ENCODE assay signal across 20 cellular contexts in genomic region chr1:236149696-236150228, GRCh38. TPM values are rescaled to one million over a fixed set of nuclear protein-coding genes. Genes with fewer than 3 reads are reported as not detected.
DNase-seq lines count a peak whose midpoint lies in the region; ATAC-seq, FAIRE-seq and TF ChIP-seq lines count a peak whose summit lies in the region.
"Had no signal": no experiment of that assay in that cellular context is flagged by ENCODE, and none has a peak within 500 bp of the region (broad histone marks: within the 10 kb centered on the region; RNA-seq: fewer than 3 reads in every experiment).

No MANE protein-coding gene starts in this region.

- H3K18ac ChIP-seq in trophoblast cell (ENCODE audit: low read length), result no peak overlapping the region

- no peaks in the 10 kb centered on the region for H3K79me1 ChIP-seq in trophoblast cell (ENCODE audit: low read length)

- H3K27ac ChIP-seq in VCaP (peak overlapping the region; percentile 94), trophoblast cell (ENCODE audit: low read depth, low read length) (no peak overlapping the region), endodermal cell (ENCODE audit: low read depth, low read length) (no peak overlapping the region)

- H2AFZ ChIP-seq in trophoblast cell (ENCODE audit: insufficient read depth, low read length, poor library complexity), result no peak overlapping the region

- WGBS in trophoblast cell (ENCODE audit: extremely low coverage, insufficient coverage, insufficient read length), result no CpG with 5 or more reads among the region's 10 CpGs
- 93% methylated on average over 10 of the region's 10 CpGs; no CpG with 5 or more reads in 1 of the 2 experiments for WGBS in endodermal cell (ENCODE audit: insufficient coverage in 1 of 2, insufficient read length in 1 of 2), 2 experiments

- H4K12ac ChIP-seq in trophoblast cell (ENCODE audit: low read depth, low read length), result no peak overlapping the region

- DNase-seq in GM12864 (ENCODE audit: low read depth) (no peak), left ventricle myocardium superior (peak; percentile 85), trophoblast cell (no peak), endodermal cell (no peak), frontal cortex (ENCODE audit: low spot score in 2 of 2) (no peak), NCI-H1092 (lab: John Stamatoyannopoulos, UW) (no peak), GM19238 (ENCODE audit: insufficient read length, low spot score) (no peak)
- DNase-seq: activated CD4-positive, alpha-beta T cell treated with anti-CD3 and anti-CD28 coated beads for 1 hour; activated naive CD8-positive, alpha-beta T cell treated with anti-CD3 and anti-CD28 coated beads for 36 hours; effector memory CD8-positive, alpha-beta T cell; GF-D8; NCI-H1436; NCI-H510A treated with DMSO at 0.1 percent for 48 hours; stimulated activated CD8-positive, alpha-beta memory T cell treated with anti-CD3 and anti-CD28 coated beads, Interleukin-4, amount 100 ng/mL, for 48 hours; SW 1271 had no signal

- intact Hi-C loops in left ventricle myocardium superior (cut with micrococcal nuclease), result no loop called here

- H3K4me2 ChIP-seq in trophoblast cell (ENCODE audit: low read length), result no peak overlapping the region

- no peak overlapping the region for H2BK5ac ChIP-seq in trophoblast cell (ENCODE audit: low read depth, low read length, poor library complexity)

- H4K91ac ChIP-seq in trophoblast cell (ENCODE audit: low read depth, low read length), result no peak overlapping the region

- no peaks in the 10 kb centered on the region for H3K9me3 Mint-ChIP-seq in endodermal cell
- H3K9me3 Mint-ChIP-seq: activated naive CD8-positive, alpha-beta T cell treated with anti-CD3 and anti-CD28 coated beads for 36 hours; activated T-helper 1 cell treated with anti-CD3 and anti-CD28 coated beads, Interleukin-12 subunit alpha, Interleukin-12 subunit beta, Interleukin-2, Interleukin-4 antibody, amounts not matched to agents 30 ng/mL and 10 ng/mL and 1 ng/mL, durations not matched to agents 14 hours and 24 hours and 36 hours; CD14-positive monocyte; effector memory CD8-positive, alpha-beta T cell had no signal

- H3K4me3 ChIP-seq in GM12864 (ENCODE audit: low read depth, low read length) (peak overlapping the region; percentile 31), trophoblast cell (ENCODE audit: low read depth, low read length) (peak overlapping the region; percentile 46), endodermal cell (ENCODE audit: low read length) (no peak overlapping the region)

- H3K4me1 ChIP-seq in trophoblast cell (ENCODE audit: control insufficient read depth in 1 of 2, insufficient read depth in 2 of 2, low read length in 2 of 2), result peaks cover 9 to 12% of the 10 kb centered on the region in 2 experiments
- H3K4me1 ChIP-seq in endodermal cell (ENCODE audit: control insufficient read depth, insufficient read depth, low read length), result peaks cover 2% of the 10 kb centered on the region

- FAIRE-seq in frontal cortex (lab: Jason Lieb, UNC), result no peak
- FAIRE-seq: GM19239, H54 had no signal

- no peaks in the 10 kb centered on the region for H3K4me1 Mint-ChIP-seq in endodermal cell

- peak overlapping the region; percentile 23 for H3K23ac ChIP-seq in trophoblast cell (ENCODE audit: low read length)

- H3K9me3 ChIP-seq in trophoblast cell (ENCODE audit: insufficient read depth, low read depth, low read length) (peaks cover 8% of the 10 kb centered on the region), endodermal cell (ENCODE audit: control insufficient read depth, low read length) (no peaks in the 10 kb centered on the region)

- no peak overlapping the region for H4K8ac ChIP-seq in trophoblast cell (ENCODE audit: low read depth, low read length)

- no peak overlapping the region for H2BK12ac ChIP-seq in trophoblast cell (ENCODE audit: low read length)

- H3K27ac Mint-ChIP-seq in endodermal cell, result no peak overlapping the region
- H3K27ac Mint-ChIP-seq: activated naive CD8-positive, alpha-beta T cell treated with anti-CD3 and anti-CD28 coated beads for 36 hours; activated T-helper 1 cell treated with anti-CD3 and anti-CD28 coated beads, Interleukin-12 subunit alpha, Interleukin-12 subunit beta, Interleukin-2, Interleukin-4 antibody, amounts not matched to agents 30 ng/mL and 10 ng/mL and 1 ng/mL, durations not matched to agents 14 hours and 24 hours and 36 hours; CD14-positive monocyte; effector memory CD8-positive, alpha-beta T cell had no signal

- H3K36me3 ChIP-seq in trophoblast cell (ENCODE audit: control insufficient read depth in 1 of 2, insufficient read depth in 2 of 2, low read length in 2 of 2), result no peaks in the 10 kb centered on the region
- H3K36me3 ChIP-seq in endodermal cell (ENCODE audit: control insufficient read depth, insufficient read depth, low read length), result no peaks in the 10 kb centered on the region

- TF ChIP-seq CTCF in GM12864 (IDR thresholded peaks at IDR 0.05; ENCODE audit: low read depth, low read length, missing control alignments) (no peak), VCaP (conservative IDR thresholded peaks at IDR 0.05) (no peak), endodermal cell (conservative IDR thresholded peaks at IDR 0.05) (no peak)

- no peaks in the 10 kb centered on the region for H3K79me2 ChIP-seq in trophoblast cell (ENCODE audit: control insufficient read depth, insufficient read depth, low read length, poor library complexity)

- H3K27me3 ChIP-seq in trophoblast cell (ENCODE audit: insufficient read depth, low read length) (no peaks in the 10 kb centered on the region), endodermal cell (ENCODE audit: control insufficient read depth, insufficient read depth, low read length, poor library complexity, severe bottlenecking) (peaks cover 10% of the 10 kb centered on the region)

- no peak overlapping the region for H2BK120ac ChIP-seq in trophoblast cell (ENCODE audit: insufficient read depth, low read length, poor library complexity)

- H3K14ac ChIP-seq in trophoblast cell (ENCODE audit: low read length), result no peak overlapping the region

- no peak overlapping the region for H3K4me3 Mint-ChIP-seq in endodermal cell
- H3K4me3 Mint-ChIP-seq: activated naive CD8-positive, alpha-beta T cell treated with anti-CD3 and anti-CD28 coated beads for 36 hours; activated T-helper 1 cell treated with anti-CD3 and anti-CD28 coated beads, Interleukin-12 subunit alpha, Interleukin-12 subunit beta, Interleukin-2, Interleukin-4 antibody, amounts not matched to agents 30 ng/mL and 10 ng/mL and 1 ng/mL, durations not matched to agents 14 hours and 24 hours and 36 hours; CD14-positive monocyte; effector memory CD8-positive, alpha-beta T cell had no signal

- no peak overlapping the region for H2AK5ac ChIP-seq in trophoblast cell (ENCODE audit: low read length)

- H3K9ac ChIP-seq in trophoblast cell (ENCODE audit: low read length) (no peak overlapping the region), endodermal cell (ENCODE audit: extremely low read depth, low read length, poor library complexity, severe bottlenecking) (no peak overlapping the region)

- no peak overlapping the region for H3K4ac ChIP-seq in trophoblast cell (ENCODE audit: low read depth, low read length)

- peak; percentile 71 for ATAC-seq in left ventricle myocardium superior
- ATAC-seq: effector memory CD8-positive, alpha-beta T cell had no signal

- H3K36me3 Mint-ChIP-seq in endodermal cell (ENCODE audit: low read depth), result no peaks in the 10 kb centered on the region
- H3K36me3 Mint-ChIP-seq: activated naive CD8-positive, alpha-beta T cell treated with anti-CD3 and anti-CD28 coated beads for 36 hours had no signal

- H3K27me3 Mint-ChIP-seq in endodermal cell (ENCODE audit: insufficient read depth), result peaks cover 47% of the 10 kb centered on the region
- H3K27me3 Mint-ChIP-seq: activated naive CD8-positive, alpha-beta T cell treated with anti-CD3 and anti-CD28 coated beads for 36 hours; effector memory CD8-positive, alpha-beta T cell had no signal

RNA-seq across cellular contexts. Expression of gene GPR137B, which starts 7.4 kb away (rescaled TPM):
- 31.6 TPM for total RNA-seq in left ventricle myocardium superior
- 7.9 and 8.0 TPM in 2 replicates for polyA plus RNA-seq in trophoblast cell (2013)
- 1 to 10 TPM; 2.8 to 6.7 TPM for total RNA-seq in endodermal cell
- 14.9 TPM for polyA plus RNA-seq in endodermal cell (2013, experiment 1 of 2)
- 13.4 TPM for polyA plus RNA-seq in endodermal cell (2013, experiment 2 of 2)
- 35.5 TPM for total RNA-seq in frontal cortex
